In the genomic region with DNA sequence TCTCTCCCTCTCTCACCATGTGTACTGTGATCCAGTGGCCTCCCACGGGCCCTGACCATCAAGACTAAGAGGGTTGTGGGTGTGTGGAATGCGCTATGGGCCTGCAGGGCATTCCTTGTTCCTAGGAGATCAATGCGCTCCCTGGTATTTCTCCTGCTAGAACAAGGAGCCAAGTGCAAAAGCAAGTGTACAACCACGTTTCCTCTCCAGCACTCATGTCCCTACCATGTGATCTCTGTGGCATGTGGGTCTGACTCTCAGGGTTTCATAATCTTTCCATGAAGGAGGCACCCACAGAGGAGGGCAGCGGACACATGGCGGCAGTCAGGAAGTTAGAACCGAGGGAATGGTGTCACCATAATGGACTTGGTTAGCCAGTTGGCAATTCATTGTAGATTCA, we compare ENCODE assay signal across 18 cellular contexts.
DNase-seq lines count a peak whose midpoint lies in the region; ATAC-seq and TF ChIP-seq lines count a peak whose summit lies in the region.
"Had no signal": no experiment of that assay in that cellular context is flagged by ENCODE, and none has a peak within 500 bp of the region (broad histone marks: within the 10 kb centered on the region; RNA-seq: fewer than 3 reads in every experiment).

No MANE protein-coding gene starts in this region.

- ATAC-seq in Right ventricle myocardium inferior, result no peak
- no peak for ATAC-seq in GM19467 (IDR thresholded peaks at IDR 0.05; ENCODE audit: unreplicated experiment)
- ATAC-seq: PC-3 had no signal

- H3K9me3 ChIP-seq in right atrium auricular region (no peaks in the 10 kb centered on the region), muscle layer of duodenum (ENCODE audit: control insufficient read depth in 1 of 2, low read length in 2 of 2) (no peaks in the 10 kb centered on the region), transverse colon (no peaks in the 10 kb centered on the region)

- WGBS in transverse colon (ENCODE audit: low coverage in 1 of 2), 2 donors, result 82% methylated on average over 7 of the region's 7 CpGs; no CpG with 5 or more reads in 1 of the 2 donors

- no peak for TF ChIP-seq EP300 in transverse colon (IDR thresholded peaks at IDR 0.05; ENCODE audit: low read depth)

- H3K4me3 ChIP-seq in right atrium auricular region, result no peak overlapping the region
- H3K4me3 ChIP-seq in epithelial cell of proximal tubule (ENCODE audit: low read depth, low read length), result no peak overlapping the region
- H3K4me3 ChIP-seq in muscle layer of duodenum (ENCODE audit: low read depth in 1 of 2, low read length in 2 of 2), result no peak overlapping the region
- no peak overlapping the region for H3K4me3 ChIP-seq in transverse colon

- H3K4me1 ChIP-seq in right atrium auricular region (peaks cover 0 to 56% of the 10 kb centered on the region in 2 donors), muscle layer of duodenum (ENCODE audit: control insufficient read depth in 1 of 2, insufficient read depth in 2 of 2, low read length in 2 of 2) (peaks cover 4 to 29% of the 10 kb centered on the region in 2 donors), transverse colon (peaks cover 5 to 24% (median 17%) of the 10 kb centered on the region in 4 donors)

- DNase-seq in right atrium auricular region (ENCODE audit: low spot score) (no peak), Right ventricle myocardium inferior (ENCODE audit: missing footprints) (no peak), epithelial cell of proximal tubule (ENCODE audit: low read depth) (peak; percentile 10), transverse colon (no peak), SHP77 treated with DMSO at 0.1 percent for 48 hours (lab: John Stamatoyannopoulos, UW) (no peak)
- no peak for DNase-seq in stimulated activated CD4-positive, alpha-beta T cell treated with anti-CD3 and anti-CD28 coated beads, Interleukin-2, amount 100 ng/mL, for 24 hours
- DNase-seq: COR-L47, DMS153, EL, H9, NCI-H1048, NCI-H1694, NCI-H2107, NCI-H226, NCI-H526 treated with DMSO at 0.1 percent for 48 hours, PC-3 had no signal

- no peak for TF ChIP-seq POLR2A in transverse colon (IDR thresholded peaks at IDR 0.05)

- intact Hi-C loops in Right ventricle myocardium inferior (cut with DNase I) (loop anchor here (5.0 to 10.0 kb wide), 3 partner anchors 76 to 133 kb away; partner anchors contain the start of gene MAPK4), transverse colon (cut with DNase I; ENCODE audit: low total_unique reads) (no loop called here)

- TF ChIP-seq CTCF in right atrium auricular region (IDR thresholded peaks at IDR 0.05), result no peak
- no peak for TF ChIP-seq CTCF in epithelial cell of proximal tubule (conservative IDR thresholded peaks at IDR 0.05; ENCODE audit: low read depth, low read length)
- no peak for TF ChIP-seq CTCF in transverse colon (IDR thresholded peaks at IDR 0.05)

- in situ Hi-C loops in transverse colon (cut with MboI; ENCODE audit: low pct_ligation_motif_present in 1 of 4, low pct_unique_long_range_greater_than_20kb in 1 of 4, low sequenced_read_pairs in 3 of 4), result loop anchor here in 1 of 4 donors (25.0 kb wide), 1 partner anchor 89 kb away; the partner anchor contains the start of gene MAPK4

- H3K27ac ChIP-seq in right atrium auricular region, result peak overlapping the region; percentile 75 to 90
- H3K27ac ChIP-seq in muscle layer of duodenum (ENCODE audit: low read length), result peak overlapping the region; percentile 41
- H3K27ac ChIP-seq in transverse colon, result peak overlapping the region; percentile 60 to 83 (median 73)

- H3K36me3 ChIP-seq in right atrium auricular region, result no peaks in the 10 kb centered on the region
- H3K36me3 ChIP-seq in muscle layer of duodenum (ENCODE audit: control insufficient read depth in 1 of 2, insufficient read depth in 2 of 2, low read length in 2 of 2), result no peaks in the 10 kb centered on the region
- no peaks in the 10 kb centered on the region for H3K36me3 ChIP-seq in transverse colon

- H3K27me3 ChIP-seq in right atrium auricular region (no peaks in the 10 kb centered on the region), muscle layer of duodenum (ENCODE audit: low read depth, low read length) (no peaks in the 10 kb centered on the region), transverse colon (no peaks in the 10 kb centered on the region)
